ENCODE assay signal across 26 cellular contexts in genomic region chr13:102617697-102618350, GRCh38.
"Had no signal": no experiment of that assay in that cellular context is flagged by ENCODE, and none has a peak within 500 bp of the region (broad histone marks: within the 10 kb centered on the region; RNA-seq: fewer than 3 reads in every experiment).

No MANE protein-coding gene starts in this region.

- H3K27ac Mint-ChIP-seq: activated CD4-positive, alpha-beta memory T cell treated with anti-CD3 and anti-CD28 coated beads for 36 hours; activated CD4-positive, alpha-beta T cell treated with anti-CD3 and anti-CD28 coated beads, Interleukin-2, amount 10 ng/mL, durations not matched to agents 24 days and 14 days; activated naive CD8-positive, alpha-beta T cell; activated T-helper 2 cell treated with anti-CD3 and anti-CD28 coated beads, Interferon-gamma antibody, Interleukin-2, Interleukin-4, amounts not matched to agents 10 μg/mL and 5 μg/mL and 100 μg/mL, durations not matched to agents 14 hours and 24 hours and 36 hours; immature natural killer cell; naive B cell; nephron progenitor cell had no signal

- H3K4me3 ChIP-seq: body of pancreas, colonic mucosa, gastroesophageal sphincter, sigmoid colon, tibial nerve had no signal

- H3K27me3 Mint-ChIP-seq: activated CD4-positive, alpha-beta memory T cell treated with anti-CD3 and anti-CD28 coated beads for 36 hours; activated CD4-positive, alpha-beta T cell treated with anti-CD3 and anti-CD28 coated beads, Interleukin-2, amount 10 ng/mL, durations not matched to agents 24 days and 14 days; activated naive CD8-positive, alpha-beta T cell; naive B cell had no signal

- H3K27me3 ChIP-seq: body of pancreas, colonic mucosa, gastroesophageal sphincter, neutrophil, sigmoid colon, tibial nerve had no signal

- H3K4me1 Mint-ChIP-seq: nephron progenitor cell had no signal

- H3K27ac ChIP-seq: body of pancreas, colonic mucosa, gastroesophageal sphincter, neutrophil, sigmoid colon, tibial nerve had no signal

- H3K4me1 ChIP-seq: colonic mucosa, sigmoid colon had no signal

- H3K4me3 Mint-ChIP-seq: activated CD4-positive, alpha-beta memory T cell treated with anti-CD3 and anti-CD28 coated beads for 36 hours; activated CD4-positive, alpha-beta T cell treated with anti-CD3 and anti-CD28 coated beads, Interleukin-2, amount 10 ng/mL, durations not matched to agents 24 days and 14 days; activated naive CD8-positive, alpha-beta T cell; activated T-cell treated with anti-CD3 and anti-CD28 coated beads, Interleukin-2, amount 50 U/mL, for 4 hours; immature natural killer cell; naive B cell; nephron progenitor cell had no signal

- ATAC-seq: activated T-cell treated with anti-CD3 and anti-CD28 coated beads, Interleukin-2, amount 50 U/mL, for 4 hours; body of pancreas; gastroesophageal sphincter had no signal

- H3K9me3 ChIP-seq: body of pancreas, colonic mucosa, gastroesophageal sphincter, neutrophil, sigmoid colon, tibial nerve had no signal

- DNase-seq: activated CD4-positive, alpha-beta memory T cell treated with anti-CD3 and anti-CD28 coated beads for 36 hours; activated CD4-positive, alpha-beta T cell treated with anti-CD3 and anti-CD28 coated beads, Interleukin-2, amount 10 ng/mL, durations not matched to agents 24 days and 14 days; activated CD4-positive, CD25-positive, alpha-beta regulatory T cell treated with anti-CD3 and anti-CD28 coated beads, Interleukin-2, amount 50 U/mL, for 72 hours; activated CD8-positive, alpha-beta memory T cell treated with anti-CD3 and anti-CD28 coated beads, Interleukin-2, amount 50 U/mL, for 4 hours; activated T-cell treated with anti-CD3 and anti-CD28 coated beads, Interleukin-2, amount 50 U/mL, for 4 hours; anterior cingulate cortex; body of pancreas; cerebellar nuclear complex; colonic mucosa; effector CD8-positive, alpha-beta T cell; head of caudate nucleus; hypothalamus; immature natural killer cell; mammary epithelial cell; naive B cell; nephron progenitor cell; sigmoid colon; stimulated activated CD4-positive, alpha-beta T cell treated with anti-CD3 and anti-CD28 coated beads, Interleukin-15, amount 100 ng/mL, for 24 hours; stimulated activated CD4-positive, alpha-beta T cell treated with anti-CD3 and anti-CD28 coated beads, Interleukin-2, amount 100 ng/mL, for 24 hours; stimulated activated naive CD4-positive, alpha-beta T cell treated with Interleukin-2 at 50 U/mL for 16 hours; T-helper 2 cell had no signal

- H3K36me3 ChIP-seq: colonic mucosa had no signal

- H3K9me3 Mint-ChIP-seq: activated CD4-positive, alpha-beta memory T cell treated with anti-CD3 and anti-CD28 coated beads for 36 hours; activated CD4-positive, alpha-beta T cell treated with anti-CD3 and anti-CD28 coated beads, Interleukin-2, amount 10 ng/mL, durations not matched to agents 24 days and 14 days; activated T-cell treated with anti-CD3 and anti-CD28 coated beads, Interleukin-2, amount 50 U/mL, for 4 hours; activated T-helper 2 cell treated with anti-CD3 and anti-CD28 coated beads, Interferon-gamma antibody, Interleukin-2, Interleukin-4, amounts not matched to agents 10 μg/mL and 5 μg/mL and 100 μg/mL, durations not matched to agents 14 hours and 24 hours and 36 hours; immature natural killer cell; naive B cell; nephron progenitor cell had no signal
